Comparison of ENCODE assay signal across 33 cellular contexts in the genomic region with DNA sequence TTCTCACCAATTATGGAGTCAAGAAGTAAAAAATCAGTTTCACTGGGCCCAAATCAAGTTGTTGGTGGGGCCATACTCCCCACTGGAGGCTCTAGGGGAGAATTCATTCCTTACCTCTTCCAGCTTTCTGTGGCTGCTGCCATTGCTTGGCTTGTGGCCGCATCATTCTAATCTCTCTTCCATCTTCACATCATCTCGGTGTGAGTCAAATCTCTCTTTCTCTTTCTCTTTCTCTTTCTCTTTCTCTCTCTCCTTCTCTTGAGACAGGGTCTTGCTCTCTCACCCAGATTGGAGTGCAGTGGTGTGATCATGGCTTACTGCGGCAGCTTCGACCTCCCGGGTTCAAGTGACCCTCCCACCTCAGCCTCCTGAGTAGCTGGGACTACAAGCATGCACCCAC.
"Had no signal": no experiment of that assay in that cellular context is flagged by ENCODE, and none has a peak within 500 bp of the region (broad histone marks: within the 10 kb centered on the region; RNA-seq: fewer than 3 reads in every experiment).

No MANE protein-coding gene starts in this region.

- DNase-seq: activated B cell treated with CpG ODN at 0.5 μM for 24 hours; activated CD4-positive, alpha-beta memory T cell treated with anti-CD3 and anti-CD28 coated beads for 36 hours; activated CD4-positive, alpha-beta T cell treated with anti-CD3 and anti-CD28 coated beads for 48 hours; activated CD4-positive, alpha-beta T cell treated with anti-CD3 and anti-CD28 coated beads, Interleukin-2, amount 10 ng/mL, durations not matched to agents 7 days and 5 days; activated CD4-positive, CD25-positive, alpha-beta regulatory T cell treated with anti-CD3 and anti-CD28 coated beads, Interleukin-2, amount 50 U/mL, for 72 hours; activated CD8-positive, alpha-beta memory T cell treated with anti-CD3 and anti-CD28 coated beads, Interleukin-2, amount 50 U/mL, for 4 hours; activated effector memory CD4-positive, alpha-beta T cell treated with Interleukin-2 at 50 U/mL for 16 hours; activated gamma-delta T cell; activated naive CD4-positive, alpha-beta T cell treated with anti-CD3 and anti-CD28 coated beads for 36 hours; activated naive CD4-positive, alpha-beta T cell treated with anti-CD3 and anti-CD28 coated beads, Interleukin-2, amount 50 U/mL, for 16 hours; activated naive CD8-positive, alpha-beta T cell treated with anti-CD3 and anti-CD28 coated beads, Interleukin-2, amount 10 ng/mL, durations not matched to agents 7 days and 5 days; activated naive CD8-positive, alpha-beta T cell treated with anti-CD3 and anti-CD28 coated beads, Interleukin-2, amount 50 U/mL, for 24 hours; activated T-cell treated with anti-CD3 and anti-CD28 coated beads for 4 hours; activated T-cell treated with anti-CD3 and anti-CD28 coated beads, Interleukin-2, amount 50 U/mL, for 1 hour; activated T-cell treated with anti-CD3 and anti-CD28 coated beads, Interleukin-2, amount 50 U/mL, for 4 hours; activated T-cell treated with anti-CD3 and anti-CD28 coated beads, Interleukin-2, amount 50 U/mL, for 72 hours; amygdala; anterior cingulate cortex; caudate nucleus; cerebellar nuclear complex; colonic mucosa; SW 1271; T-helper 9 cell had no signal

- H3K36me3 Mint-ChIP-seq: activated naive CD8-positive, alpha-beta T cell treated with anti-CD3 and anti-CD28 coated beads, Interleukin-2, amount 10 ng/mL, durations not matched to agents 7 days and 5 days; brain had no signal

- H3K9me3 ChIP-seq: colonic mucosa had no signal

- H3K4me1 ChIP-seq: ascending aorta, colonic mucosa had no signal

- H3K36me3 ChIP-seq: ascending aorta, cardiac muscle cell, colonic mucosa had no signal

- H3K27ac ChIP-seq: ascending aorta, cardiac muscle cell, colonic mucosa, VCaP had no signal

- H3K4me3 Mint-ChIP-seq: activated B cell treated with CpG ODN at 0.5 μM for 24 hours; activated CD4-positive, alpha-beta memory T cell treated with anti-CD3 and anti-CD28 coated beads for 36 hours; activated CD4-positive, alpha-beta T cell treated with anti-CD3 and anti-CD28 coated beads, Interleukin-2, amount 10 ng/mL, durations not matched to agents 7 days and 5 days; activated naive CD4-positive, alpha-beta T cell treated with anti-CD3 and anti-CD28 coated beads for 36 hours; activated naive CD8-positive, alpha-beta T cell; activated naive CD8-positive, alpha-beta T cell treated with anti-CD3 and anti-CD28 coated beads, Interleukin-2, amount 10 ng/mL, durations not matched to agents 7 days and 5 days; activated naive CD8-positive, alpha-beta T cell treated with anti-CD3 and anti-CD28 coated beads, Interleukin-2, amount 50 U/mL, for 24 hours; activated T-cell treated with anti-CD3 and anti-CD28 coated beads, Interleukin-2, amount 50 U/mL, for 4 hours; activated T-cell treated with anti-CD3 and anti-CD28 coated beads, Interleukin-2, amount 50 U/mL, for 72 hours; activated T-helper 1 cell treated with anti-CD3 and anti-CD28 coated beads, Interleukin-12 subunit alpha, Interleukin-12 subunit beta, Interleukin-2, Interleukin-4 antibody, amounts not matched to agents 30 ng/mL and 10 ng/mL and 1 ng/mL, durations not matched to agents 14 hours and 24 hours and 36 hours; brain; central memory CD8-positive, alpha-beta T cell; T-helper 1 cell treated with Interleukin-12 subunit alpha and Interleukin-12 subunit beta and Interleukin-4 antibody, amounts not matched to agents 30 μg/mL and 1 μg/mL, for 36 hours; T-helper 2 cell treated with Interferon-gamma antibody and Interleukin-4, amounts not matched to agents 5 μg/mL and 100 μg/mL, for 36 hours had no signal

- ATAC-seq: activated naive CD8-positive, alpha-beta T cell treated with anti-CD3 and anti-CD28 coated beads, Interleukin-2, amount 50 U/mL, for 24 hours had no signal

- H3K27me3 Mint-ChIP-seq: activated B cell treated with CpG ODN at 0.5 μM for 24 hours; activated CD4-positive, alpha-beta memory T cell treated with anti-CD3 and anti-CD28 coated beads for 36 hours; activated CD4-positive, alpha-beta T cell treated with anti-CD3 and anti-CD28 coated beads, Interleukin-2, amount 10 ng/mL, durations not matched to agents 7 days and 5 days; activated naive CD8-positive, alpha-beta T cell; activated naive CD8-positive, alpha-beta T cell treated with anti-CD3 and anti-CD28 coated beads, Interleukin-2, amount 50 U/mL, for 24 hours; brain; central memory CD8-positive, alpha-beta T cell had no signal

- H3K4me3 ChIP-seq: ascending aorta, cardiac muscle cell, colonic mucosa had no signal

- H3K4me1 Mint-ChIP-seq: activated B cell treated with CpG ODN at 0.5 μM for 24 hours; activated CD4-positive, alpha-beta T cell treated with anti-CD3 and anti-CD28 coated beads, Interleukin-2, amount 10 ng/mL, durations not matched to agents 7 days and 5 days; activated naive CD8-positive, alpha-beta T cell treated with anti-CD3 and anti-CD28 coated beads, Interleukin-2, amount 10 ng/mL, durations not matched to agents 7 days and 5 days; activated naive CD8-positive, alpha-beta T cell treated with anti-CD3 and anti-CD28 coated beads, Interleukin-2, amount 50 U/mL, for 24 hours; brain; central memory CD8-positive, alpha-beta T cell had no signal

- H3K27ac Mint-ChIP-seq: activated B cell treated with CpG ODN at 0.5 μM for 24 hours; activated CD4-positive, alpha-beta memory T cell treated with anti-CD3 and anti-CD28 coated beads for 36 hours; activated CD4-positive, alpha-beta T cell treated with anti-CD3 and anti-CD28 coated beads, Interleukin-2, amount 10 ng/mL, durations not matched to agents 7 days and 5 days; activated naive CD4-positive, alpha-beta T cell treated with anti-CD3 and anti-CD28 coated beads for 36 hours; activated naive CD8-positive, alpha-beta T cell; activated naive CD8-positive, alpha-beta T cell treated with anti-CD3 and anti-CD28 coated beads, Interleukin-2, amount 10 ng/mL, durations not matched to agents 7 days and 5 days; activated naive CD8-positive, alpha-beta T cell treated with anti-CD3 and anti-CD28 coated beads, Interleukin-2, amount 50 U/mL, for 24 hours; activated T-cell treated with anti-CD3 and anti-CD28 coated beads, Interleukin-2, amount 50 U/mL, for 72 hours; activated T-helper 1 cell treated with anti-CD3 and anti-CD28 coated beads, Interleukin-12 subunit alpha, Interleukin-12 subunit beta, Interleukin-2, Interleukin-4 antibody, amounts not matched to agents 30 ng/mL and 10 ng/mL and 1 ng/mL, durations not matched to agents 14 hours and 24 hours and 36 hours; activated T-helper 2 cell treated with anti-CD3 and anti-CD28 coated beads, Interferon-gamma antibody, Interleukin-2, Interleukin-4, amounts not matched to agents 10 μg/mL and 5 μg/mL and 100 μg/mL, durations not matched to agents 14 hours and 24 hours and 36 hours; brain; T-helper 1 cell treated with Interleukin-12 subunit alpha and Interleukin-12 subunit beta and Interleukin-4 antibody, amounts not matched to agents 30 μg/mL and 1 μg/mL, for 36 hours; T-helper 2 cell treated with Interferon-gamma antibody and Interleukin-4, amounts not matched to agents 5 μg/mL and 100 μg/mL, for 36 hours had no signal

- H3K27me3 ChIP-seq: ascending aorta, cardiac muscle cell, colonic mucosa had no signal

- H3K9me3 Mint-ChIP-seq: activated T-cell treated with anti-CD3 and anti-CD28 coated beads, Interleukin-2, amount 50 U/mL, for 72 hours; central memory CD8-positive, alpha-beta T cell had no signal
